Comparison of ENCODE assay signal across 19 cellular contexts in the genomic region with DNA sequence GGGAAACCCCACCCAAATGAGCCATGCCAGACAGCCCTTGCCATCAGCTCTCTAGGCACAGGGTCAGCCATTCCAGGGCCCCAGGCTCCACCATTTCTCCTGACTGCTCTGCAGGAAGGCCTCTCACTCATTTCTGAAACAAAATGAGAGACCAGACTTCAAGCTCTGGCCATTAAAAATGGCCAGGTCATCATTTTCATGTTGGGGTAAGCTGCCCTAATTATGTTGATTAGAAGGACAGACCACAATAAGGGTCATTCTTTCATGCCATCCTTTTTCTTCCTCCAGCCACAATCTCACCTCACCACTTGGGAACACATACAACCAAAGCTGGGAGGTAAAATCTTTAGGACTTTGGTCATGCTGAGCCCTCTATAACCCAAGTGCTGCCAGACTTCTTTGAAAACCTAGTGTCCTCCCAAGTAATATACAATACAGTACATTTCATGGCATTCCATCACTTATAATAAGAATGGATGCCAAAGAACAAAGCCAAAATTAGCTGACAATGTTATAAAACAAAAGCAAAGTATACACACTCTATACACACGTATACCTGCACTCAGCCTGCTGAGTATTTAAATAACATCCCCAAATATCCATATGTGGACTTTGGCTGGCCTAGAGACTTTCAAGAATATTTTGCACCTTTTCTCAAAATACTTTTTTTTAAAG. TPM values are rescaled to one million over a fixed set of nuclear protein-coding genes. Genes with fewer than 3 reads are reported as not detected.
A peak's percentile ranks its signal among the peaks of the same experiment; 100 is the strongest.
DNase-seq lines count a peak whose midpoint lies in the region; ATAC-seq and TF ChIP-seq lines count a peak whose summit lies in the region.
"Had no signal": no experiment of that assay in that cellular context is flagged by ENCODE, and none has a peak within 500 bp of the region (broad histone marks: within the 10 kb centered on the region; RNA-seq: fewer than 3 reads in every experiment).

No MANE protein-coding gene starts in this region.

- H3K4me1 ChIP-seq in osteoblast (ENCODE audit: insufficient read depth, low read length) (peaks cover 46% of the 10 kb centered on the region), upper lobe of right lung (peaks cover 16% of the 10 kb centered on the region)

- no peaks in the 10 kb centered on the region for H3K79me2 ChIP-seq in osteoblast (ENCODE audit: insufficient read depth, low read length)

- no peak for ATAC-seq in CD4-positive, alpha-beta T cell (ENCODE audit: poor library complexity)
- ATAC-seq in GM21390 (IDR thresholded peaks at IDR 0.05; ENCODE audit: unreplicated experiment) = no peak
- no peak for ATAC-seq in upper lobe of right lung
- ATAC-seq: activated T-cell treated with anti-CD3 and anti-CD28 coated beads, Interleukin-2, amount 50 U/mL, for 4 hours; lower lobe of right lung; right cardiac atrium had no signal

- intact Hi-C loops in CD4-positive, alpha-beta T cell (cut with DNase I, micrococcal nuclease) = loop anchor here in 1 of 2 experiments (2.0 kb wide), 1 partner anchor 19 kb away; no protein-coding TSS in a partner anchor
- intact Hi-C loops in upper lobe of right lung (cut with DNase I) = no loop called here

- no peaks in the 10 kb centered on the region for H3K9me3 Mint-ChIP-seq in CD4-positive, alpha-beta T cell
- no peaks in the 10 kb centered on the region for H3K9me3 Mint-ChIP-seq in chondrocyte (ENCODE audit: low read depth)
- H3K9me3 Mint-ChIP-seq: activated naive CD4-positive, alpha-beta T cell treated with anti-CD3 and anti-CD28 coated beads, Interleukin-2, amount 50 U/mL, for 24 hours; activated T-cell treated with anti-CD3 and anti-CD28 coated beads, Interleukin-2, amount 50 U/mL, for 4 hours had no signal

- H3K4me3 ChIP-seq in osteoblast (ENCODE audit: insufficient read depth, low read length) (no peak overlapping the region), upper lobe of right lung (no peak overlapping the region), WERI-Rb-1 (ENCODE audit: low read depth, low read length) (no peak overlapping the region)
- H3K4me3 ChIP-seq: coronary artery, lower lobe of right lung, ovary, tibial nerve had no signal

- peaks cover 33% of the 10 kb centered on the region for H3K36me3 Mint-ChIP-seq in CD4-positive, alpha-beta T cell (ENCODE audit: low read depth)
- H3K36me3 Mint-ChIP-seq in chondrocyte (ENCODE audit: low read depth) = peaks cover 6% of the 10 kb centered on the region
- H3K36me3 Mint-ChIP-seq: activated naive CD4-positive, alpha-beta T cell treated with anti-CD3 and anti-CD28 coated beads, Interleukin-2, amount 50 U/mL, for 24 hours had no signal

- H3K27me3 ChIP-seq in CD4-positive, alpha-beta T cell (ENCODE audit: control insufficient read depth, insufficient read depth, low read length) = no peaks in the 10 kb centered on the region
- H3K27me3 ChIP-seq in osteoblast (ENCODE audit: insufficient read depth, low read length) (no peaks in the 10 kb centered on the region), upper lobe of right lung (no peaks in the 10 kb centered on the region), WERI-Rb-1 (ENCODE audit: insufficient read depth, low read depth, severe bottlenecking) (no peaks in the 10 kb centered on the region)
- H3K27me3 ChIP-seq: ovary, tibial nerve had no signal

- no peaks in the 10 kb centered on the region for H3K9me3 ChIP-seq in CD4-positive, alpha-beta T cell (ENCODE audit: control insufficient read depth, low read length)
- H3K9me3 ChIP-seq in osteoblast (ENCODE audit: low read depth, low read length) (no peaks in the 10 kb centered on the region), upper lobe of right lung (no peaks in the 10 kb centered on the region), WERI-Rb-1 (ENCODE audit: severe bottlenecking) (peaks cover 3% of the 10 kb centered on the region)
- H3K9me3 ChIP-seq: lower lobe of right lung, ovary, tibial nerve had no signal

- no peak for DNase-seq in CD4-positive, alpha-beta T cell
- DNase-seq in HK-2 (ENCODE audit: unreplicated experiment) (peak; percentile 24), chondrocyte (ENCODE audit: low spot score) (no peak), osteoblast (ENCODE audit: insufficient read length, low spot score, missing footprints) (no peak), upper lobe of right lung (no peak), NCI-H2081 treated with DMSO at 0.1 percent for 48 hours (lab: John Stamatoyannopoulos, UW) (no peak), WERI-Rb-1 (no peak)
- DNase-seq: activated T-cell treated with anti-CD3 and anti-CD28 coated beads, Interleukin-2, amount 50 U/mL, for 4 hours; DMS79; lower lobe of right lung; NCI-H1105 treated with DMSO at 0.1 percent for 48 hours; NCI-H2107; NCI-H510A treated with DMSO at 0.1 percent for 48 hours; ovary; right cardiac atrium had no signal

- CTCF ChIA-PET in CD4-positive, alpha-beta T cell (lab: Charles Lee) = interaction anchor here (0.7 to 0.9 kb wide), 2 partner anchors 22 to 112 kb away, joined by 3 to 4 read pairs; no protein-coding TSS in a partner anchor

- H3K4me1 Mint-ChIP-seq in CD4-positive, alpha-beta T cell (ENCODE audit: low read depth) = peaks cover 10% of the 10 kb centered on the region
- peaks cover 55% of the 10 kb centered on the region for H3K4me1 Mint-ChIP-seq in chondrocyte (ENCODE audit: low read depth)

- no peaks in the 10 kb centered on the region for H4K20me1 ChIP-seq in osteoblast (ENCODE audit: insufficient read depth, low read length)

- H3K4me3 Mint-ChIP-seq in CD4-positive, alpha-beta T cell = no peak overlapping the region
- no peak overlapping the region for H3K4me3 Mint-ChIP-seq in chondrocyte (ENCODE audit: unreplicated experiment)
- H3K4me3 Mint-ChIP-seq: activated naive CD4-positive, alpha-beta T cell treated with anti-CD3 and anti-CD28 coated beads, Interleukin-2, amount 50 U/mL, for 24 hours; activated T-cell treated with anti-CD3 and anti-CD28 coated beads, Interleukin-2, amount 50 U/mL, for 4 hours had no signal

- H3K27ac Mint-ChIP-seq in CD4-positive, alpha-beta T cell = peak overlapping the region; percentile 11
- peak overlapping the region; percentile 88 for H3K27ac Mint-ChIP-seq in chondrocyte (ENCODE audit: unreplicated experiment)
- H3K27ac Mint-ChIP-seq: activated naive CD4-positive, alpha-beta T cell treated with anti-CD3 and anti-CD28 coated beads, Interleukin-2, amount 50 U/mL, for 24 hours had no signal

- H3K4me2 ChIP-seq in osteoblast (ENCODE audit: insufficient read depth, low read length) = peak overlapping the region; percentile 52

- no peak overlapping the region for H3K27ac ChIP-seq in CD4-positive, alpha-beta T cell (ENCODE audit: low read depth, low read length)
- peak overlapping the region; percentile 72 for H3K27ac ChIP-seq in osteoblast (ENCODE audit: low read depth, low read length)
- no peak overlapping the region for H3K27ac ChIP-seq in upper lobe of right lung
- no peak overlapping the region for H3K27ac ChIP-seq in WERI-Rb-1
- H3K27ac ChIP-seq: lower lobe of right lung, ovary had no signal

- H3K36me3 ChIP-seq in osteoblast (ENCODE audit: insufficient read depth, low read length) (no peaks in the 10 kb centered on the region), upper lobe of right lung (peaks cover 24% of the 10 kb centered on the region), WERI-Rb-1 (peaks cover 16% of the 10 kb centered on the region)
- H3K36me3 ChIP-seq: ovary had no signal

- POLR2A ChIA-PET in CD4-positive, alpha-beta T cell (lab: Charles Lee) = no interaction called here

- H3K27me3 Mint-ChIP-seq in CD4-positive, alpha-beta T cell = no peaks in the 10 kb centered on the region
- no peaks in the 10 kb centered on the region for H3K27me3 Mint-ChIP-seq in chondrocyte (ENCODE audit: low read depth)
- H3K27me3 Mint-ChIP-seq: activated naive CD4-positive, alpha-beta T cell treated with anti-CD3 and anti-CD28 coated beads, Interleukin-2, amount 50 U/mL, for 24 hours had no signal

- no peak overlapping the region for H2AFZ ChIP-seq in osteoblast (ENCODE audit: low read length)

- no peak for TF ChIP-seq CTCF in CD4-positive, alpha-beta T cell (IDR thresholded peaks at IDR 0.05)
- TF ChIP-seq CTCF in chondrocyte (IDR thresholded peaks at IDR 0.05) (no peak), osteoblast (IDR thresholded peaks at IDR 0.05; ENCODE audit: extremely low read depth, low read depth, low read length) (no peak), upper lobe of right lung (IDR thresholded peaks at IDR 0.05) (no peak), WERI-Rb-1 (IDR thresholded peaks at IDR 0.05; ENCODE audit: low read depth, low read length) (no peak)

RNA-seq across cellular contexts. Expression of a gene that starts 22.4 kb away (rescaled TPM):
- total RNA-seq in CD4-positive, alpha-beta T cell = 10 to 100 TPM; 14.8 to 15.6 TPM
- total RNA-seq in chondrocyte = 12.4 to 14.4 TPM (median 13.6 TPM) in 3 replicates
- 16.5 and 19.5 TPM in 2 replicates for total RNA-seq in osteoblast
- total RNA-seq in upper lobe of right lung = 16.6 TPM

RNA-seq across cellular contexts. Expression of a gene that starts 59.9 kb away (rescaled TPM):
- total RNA-seq in CD4-positive, alpha-beta T cell = 1 to 10 TPM; 2.1 to 2.2 TPM
- total RNA-seq in chondrocyte (2.5 to 3.8 TPM (median 3.7 TPM) in 3 replicates), osteoblast (1.5 and 1.8 TPM in 2 replicates), upper lobe of right lung (3.5 TPM)
